ENCODE assay signal across 1 cellular context in the genomic region with DNA sequence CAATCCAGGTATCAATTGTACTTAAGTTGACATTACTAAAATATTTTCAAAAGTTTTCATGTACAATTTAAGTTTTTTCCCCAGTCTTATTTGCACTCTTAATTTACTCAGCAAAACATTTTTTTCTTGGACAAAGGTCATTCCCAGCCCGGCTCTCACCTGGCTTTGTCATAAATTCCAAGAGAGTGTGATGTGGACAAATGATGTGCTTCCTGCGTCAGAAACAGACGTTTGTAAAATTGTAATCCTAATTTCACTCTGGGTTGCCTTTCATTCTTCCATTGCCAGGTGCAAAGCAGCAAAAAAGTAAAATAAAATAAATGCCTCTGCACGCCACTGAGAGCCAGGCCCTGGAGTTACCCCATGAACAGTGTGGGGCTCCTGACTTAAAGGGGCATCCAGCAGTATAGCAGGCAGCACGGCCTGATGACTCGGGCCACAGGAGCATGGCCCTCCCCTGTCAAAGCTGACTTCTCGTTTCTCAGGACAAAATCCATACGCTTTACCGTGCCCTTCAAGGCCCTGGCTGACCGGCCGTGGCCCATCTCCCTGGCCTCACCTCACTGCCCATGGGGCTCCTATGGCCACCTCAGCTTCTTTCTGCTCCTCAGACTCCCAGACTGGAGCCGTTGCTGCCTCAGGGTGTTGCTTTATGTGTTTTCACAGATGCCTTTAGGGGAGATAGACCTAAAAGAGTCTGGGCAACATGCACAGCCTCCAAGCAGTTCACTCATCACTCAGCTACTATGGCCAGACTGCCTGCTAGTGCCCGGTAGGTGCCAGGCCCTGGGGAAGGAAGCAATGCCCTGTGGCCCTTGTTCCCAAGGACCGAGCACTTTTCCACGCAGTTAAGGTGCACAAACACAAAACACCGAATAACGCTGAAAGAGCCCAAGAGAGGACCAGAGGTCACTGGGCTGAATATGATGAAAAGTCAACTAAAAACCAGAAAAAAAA.
A peak's percentile ranks its signal among the peaks of the same experiment; 100 is the strongest.
TF ChIP-seq lines count a peak whose summit lies in the region.

No MANE protein-coding gene starts in this region.

TF ChIP-seq in GM12878, 131 proteins besides CTCF, POLR2A, EP300 and RAD21:
- TF ChIP-seq SIN3A (IDR thresholded peaks at IDR 0.05; ENCODE audit: low read depth, low read length) (0 out of 2 replicates have a peak, but pooled peaks have one; percentile 36), MTA2 (IDR thresholded peaks at IDR 0.05; ENCODE audit: low read depth) (no peak), IKZF1 (conservative IDR thresholded peaks at IDR 0.05) (0 out of 2 replicates have a peak, but pooled peaks have one; percentile 12)
